ENCODE assay signal across 1 cellular context in the genomic region with DNA sequence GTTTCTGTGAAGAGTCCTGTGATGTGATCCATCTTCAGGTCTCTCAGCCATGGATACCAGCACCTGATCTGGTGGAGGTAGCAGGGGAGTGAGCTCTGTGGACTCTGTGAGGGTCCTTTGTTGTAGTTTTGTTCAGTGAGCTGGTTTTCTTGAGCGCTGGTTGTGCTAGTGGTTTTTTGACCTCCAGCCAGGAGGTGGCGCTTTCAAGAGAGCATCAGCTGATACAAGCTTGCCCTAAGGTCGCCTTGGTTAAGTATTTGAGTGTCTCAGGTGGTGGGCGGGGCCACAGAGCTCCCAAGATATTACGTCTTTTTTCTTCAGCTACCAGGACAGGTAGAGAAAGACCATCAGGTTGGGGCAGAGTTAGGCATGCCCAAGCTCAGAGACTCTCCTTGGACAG.
TF ChIP-seq lines count a peak whose summit lies in the region.

No MANE protein-coding gene starts in this region.

TF ChIP-seq in HCT116, 20 proteins besides CTCF, POLR2A, EP300 and RAD21 (continued from another document):
- TF ChIP-seq, protein P1, sequence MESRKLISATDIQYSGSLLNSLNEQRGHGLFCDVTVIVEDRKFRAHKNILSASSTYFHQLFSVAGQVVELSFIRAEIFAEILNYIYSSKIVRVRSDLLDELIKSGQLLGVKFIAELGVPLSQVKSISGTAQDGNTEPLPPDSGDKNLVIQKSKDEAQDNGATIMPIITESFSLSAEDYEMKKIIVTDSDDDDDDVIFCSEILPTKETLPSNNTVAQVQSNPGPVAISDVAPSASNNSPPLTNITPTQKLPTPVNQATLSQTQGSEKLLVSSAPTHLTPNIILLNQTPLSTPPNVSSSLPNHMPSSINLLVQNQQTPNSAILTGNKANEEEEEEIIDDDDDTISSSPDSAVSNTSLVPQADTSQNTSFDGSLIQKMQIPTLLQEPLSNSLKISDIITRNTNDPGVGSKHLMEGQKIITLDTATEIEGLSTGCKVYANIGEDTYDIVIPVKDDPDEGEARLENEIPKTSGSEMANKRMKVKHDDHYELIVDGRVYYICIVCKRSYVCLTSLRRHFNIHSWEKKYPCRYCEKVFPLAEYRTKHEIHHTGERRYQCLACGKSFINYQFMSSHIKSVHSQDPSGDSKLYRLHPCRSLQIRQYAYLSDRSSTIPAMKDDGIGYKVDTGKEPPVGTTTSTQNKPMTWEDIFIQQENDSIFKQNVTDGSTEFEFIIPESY (IDR thresholded peaks at IDR 0.05; ENCODE audit: extremely low read depth, insufficient replicate concordance, low read length), result no peak
- TF ChIP-seq SRF (IDR thresholded peaks at IDR 0.05; ENCODE audit: low read depth) (no peak), ELF1 (IDR thresholded peaks at IDR 0.05; ENCODE audit: borderline replicate concordance, low read depth) (no peak), SP1 (IDR thresholded peaks at IDR 0.05; ENCODE audit: low read depth) (no peak), SIN3A (IDR thresholded peaks at IDR 0.05; ENCODE audit: low read depth) (no peak)
